8 cellular contexts compared by ENCODE assay signal in genomic region chr19:52007805-52008557, GRCh38. TPM values are rescaled to one million over a fixed set of nuclear protein-coding genes. Genes with fewer than 3 reads are reported as not detected.
A peak's percentile ranks its signal among the peaks of the same experiment; 100 is the strongest.
DNase-seq lines count a peak whose midpoint lies in the region; ATAC-seq and TF ChIP-seq lines count a peak whose summit lies in the region.

TSS of gene ZNF615 (minus strand) at chr19:52008211. CDS start at chr19:52003711, 4,500 bp downstream.

- H3K4me3 ChIP-seq in lung, result peak within 1 kb of the TSS; percentile 78

- peaks cover 0 to 18% of the 10 kb centered on the region in 2 donors for H3K9me3 ChIP-seq in lung (ENCODE audit: control insufficient read depth in 2 of 2, insufficient read depth in 1 of 2, low read length in 1 of 2)

- WGBS in lung, 2 donors, result 0 to 1% methylated on average over 44 of the region's 44 CpGs

- H3K36me3 ChIP-seq in lung (ENCODE audit: control insufficient read depth in 2 of 2, insufficient read depth in 2 of 2, low read length in 2 of 2), result peaks cover 4 to 9% of the 10 kb centered on the region in 2 donors

- ATAC-seq in HG03378 (IDR thresholded peaks at IDR 0.05; ENCODE audit: unreplicated experiment) (peak; percentile 70), lung (ENCODE audit: insufficient read depth, low FRiP score) (peak; percentile 97)

- TF ChIP-seq CTCF in AG09319 (IDR thresholded peaks at IDR 0.05; ENCODE audit: low read depth, low read length), result no peak
- no peak for TF ChIP-seq CTCF in lung (IDR thresholded peaks at IDR 0.05; ENCODE audit: control extremely low read depth, extremely low read depth)

- no peaks in the 10 kb centered on the region for H3K4me1 ChIP-seq in lung (ENCODE audit: control insufficient read depth in 2 of 2, insufficient read depth in 2 of 2, low read length in 2 of 2)

- in situ Hi-C loops in GM18951 (cut with MboI; ENCODE audit: low sequenced_read_pairs, unreplicated experiment), result no loop called here

- H3K27me3 ChIP-seq in lung (ENCODE audit: control insufficient read depth, insufficient read depth), result no peaks in the 10 kb centered on the region

- DNase-seq in AG09319 (ENCODE audit: extremely low read depth, low read depth) (peak; percentile 44), NCI-H748 treated with DMSO at 0.1 percent for 48 hours (lab: John Stamatoyannopoulos, UW) (peak; percentile 78), lung (ENCODE audit: low spot score) (peak; percentile 90)
- peak; percentile 98 for DNase-seq in activated CD8-positive, alpha-beta memory T cell treated with anti-CD3 and anti-CD28 coated beads for 24 hours
- peak; percentile 82 for DNase-seq in effector CD4-positive, alpha-beta T cell
- DNase-seq in stimulated activated CD4-positive, alpha-beta T cell treated with anti-CD3 and anti-CD28 coated beads, TNF-alpha, amount 100 ng/mL, for 1 hour (ENCODE audit: low read depth in 3 of 3, low spot score in 1 of 3), result peak; percentile 60 to 82 (median 75)

- H3K27ac ChIP-seq in lung (ENCODE audit: low read depth in 1 of 2, low read length in 1 of 2), result peak within 1 kb of the TSS; percentile 88 to 89

- peak; percentile 61 for TF ChIP-seq POLR2A in GM18951 (IDR thresholded peaks at IDR 0.05; ENCODE audit: extremely low read depth, insufficient read depth, insufficient read length)

RNA-seq across cellular contexts. Expression of gene ZNF615, which starts in this region (rescaled TPM):
- 10 to 100 TPM in 1 of 2 donors, 1 to 10 TPM in 1; 7.5 to 39.9 TPM for total RNA-seq in lung
- polyA plus RNA-seq in lung, result 1 to 10 TPM; 3.0 to 3.4 TPM

Comparison
In these comparisons a context has a peak if more than half of its experiments do, and no peak if none do; other contexts are left out.
1. Peak in every context shown above with its lines: DNase-seq, ATAC-seq, H3K4me3 ChIP-seq and H3K27ac ChIP-seq.
2. DNase-seq: peak in every context shown above with its lines; median percentile 98 in activated CD8-positive, alpha-beta memory T cell treated with anti-CD3 and anti-CD28 coated beads for 24 hours; 90 in lung; 82 in effector CD4-positive, alpha-beta T cell; 78 in NCI-H748 treated with DMSO at 0.1 percent for 48 hours; 75 in stimulated activated CD4-positive, alpha-beta T cell treated with anti-CD3 and anti-CD28 coated beads, TNF-alpha, amount 100 ng/mL, for 1 hour; 44 in AG09319.